ENCODE assay signal across 11 cellular contexts in the genomic region with DNA sequence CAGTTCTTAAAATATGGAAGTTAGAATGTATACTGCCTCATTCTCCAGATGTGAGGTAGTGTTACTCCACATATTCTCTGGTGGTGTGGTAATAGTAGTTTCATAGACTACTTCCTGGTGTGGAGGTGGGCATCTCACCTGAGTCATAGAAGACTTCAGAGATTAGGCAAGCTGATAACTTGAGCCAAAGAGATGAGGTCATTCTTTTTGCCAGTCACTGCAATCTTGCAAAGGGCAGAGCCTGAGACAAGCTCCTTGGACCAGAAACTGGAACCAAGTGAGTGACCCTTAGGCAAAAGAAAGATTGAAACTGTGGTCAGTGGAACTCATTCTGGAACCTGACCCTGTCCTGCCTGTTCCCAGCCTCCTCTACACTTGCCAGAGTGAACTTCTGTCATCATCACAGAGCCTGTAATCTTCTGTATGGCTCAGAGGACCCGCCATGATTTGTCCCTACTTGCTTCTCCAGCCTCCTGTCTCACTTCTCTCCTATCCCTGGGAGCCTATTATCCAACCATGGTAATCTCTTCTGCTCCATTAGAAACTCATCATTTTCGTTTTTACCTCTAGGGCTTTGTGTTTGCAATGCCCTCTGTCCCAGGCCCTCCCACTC. TPM values are rescaled to one million over a fixed set of nuclear protein-coding genes. Genes with fewer than 3 reads are reported as not detected.
DNase-seq lines count a peak whose midpoint lies in the region; ATAC-seq and TF ChIP-seq lines count a peak whose summit lies in the region.
"Had no signal": no experiment of that assay in that cellular context is flagged by ENCODE, and none has a peak within 500 bp of the region (broad histone marks: within the 10 kb centered on the region; RNA-seq: fewer than 3 reads in every experiment).

No MANE protein-coding gene starts in this region.

- POLR2A ChIA-PET in PC-9 (lab: Charles Lee; ENCODE audit: unreplicated experiment), result interaction anchor here (0.6 to 0.7 kb wide), 4 partner anchors 31 to 478 kb away, joined by 3 to 8 read pairs (median 3); partner anchors contain the start of gene TMEM126B
- POLR2A ChIA-PET in CD8-positive, alpha-beta memory T cell (lab: Charles Lee), result no interaction called here

- peaks cover 29% of the 10 kb centered on the region for H3K4me1 ChIP-seq in PC-9 (replicated peaks; ENCODE audit: insufficient read depth)
- H3K4me1 ChIP-seq in CD8-positive, alpha-beta memory T cell (ENCODE audit: insufficient read depth, low read length), result no peaks in the 10 kb centered on the region

- peaks cover 0 to 1% (median 0%) of the 10 kb centered on the region in 3 donors for H3K4me1 Mint-ChIP-seq in CD8-positive, alpha-beta memory T cell
- H3K4me1 Mint-ChIP-seq in activated CD4-positive, alpha-beta T cell treated with anti-CD3 and anti-CD28 coated beads, Interleukin-2, amount 10 ng/mL, durations not matched to agents 24 days and 14 days, result peaks cover 20% of the 10 kb centered on the region

- ATAC-seq in GM19463 (IDR thresholded peaks at IDR 0.05; ENCODE audit: unreplicated experiment) (peak; percentile 77), HG03354 (IDR thresholded peaks at IDR 0.05; ENCODE audit: poor library complexity, severe bottlenecking, unreplicated experiment) (no peak), GM19397 (IDR thresholded peaks at IDR 0.05; ENCODE audit: unreplicated experiment) (no peak)

- peak overlapping the region in 2 of 8 donors; percentile 4 to 62 for H3K27ac Mint-ChIP-seq in CD8-positive, alpha-beta memory T cell
- H3K27ac Mint-ChIP-seq in activated CD4-positive, alpha-beta T cell treated with anti-CD3 and anti-CD28 coated beads, Interleukin-2, amount 10 ng/mL, durations not matched to agents 24 days and 14 days, result no peak overlapping the region
- H3K27ac Mint-ChIP-seq: stimulated activated naive CD8-positive, alpha-beta T cell treated with anti-CD3 and anti-CD28 coated beads, Interleukin-15, Interleukin-2, amounts not matched to agents 100 ng/mL and 50 ng/mL, for 24 hours had no signal

- H3K27me3 ChIP-seq in PC-9 (ENCODE audit: insufficient read depth, low read depth), result no peaks in the 10 kb centered on the region
- no peaks in the 10 kb centered on the region for H3K27me3 ChIP-seq in CD8-positive, alpha-beta memory T cell (ENCODE audit: insufficient read depth, low read length, poor library complexity, severe bottlenecking)

- H3K4me3 Mint-ChIP-seq in CD8-positive, alpha-beta memory T cell, result no peak overlapping the region
- no peak overlapping the region for H3K4me3 Mint-ChIP-seq in activated CD4-positive, alpha-beta T cell treated with anti-CD3 and anti-CD28 coated beads, Interleukin-2, amount 10 ng/mL, durations not matched to agents 24 days and 14 days
- H3K4me3 Mint-ChIP-seq: stimulated activated naive CD8-positive, alpha-beta T cell treated with anti-CD3 and anti-CD28 coated beads, Interleukin-15, Interleukin-2, amounts not matched to agents 100 ng/mL and 50 ng/mL, for 24 hours had no signal

- H3K36me3 Mint-ChIP-seq in CD8-positive, alpha-beta memory T cell, result peaks cover 0 to 3% (median 0%) of the 10 kb centered on the region in 3 donors
- H3K36me3 Mint-ChIP-seq in activated CD4-positive, alpha-beta T cell treated with anti-CD3 and anti-CD28 coated beads, Interleukin-2, amount 10 ng/mL, durations not matched to agents 24 days and 14 days (ENCODE audit: low read depth), result peaks cover 16% of the 10 kb centered on the region

- peaks cover 21% of the 10 kb centered on the region for H3F3A ChIP-seq in PC-9 (ENCODE audit: insufficient read depth, low read depth)

- H3K27ac ChIP-seq in 22Rv1, result peak overlapping the region; percentile 65
- H3K27ac ChIP-seq in PC-9, result peak overlapping the region; percentile 94
- H3K27ac ChIP-seq in CD8-positive, alpha-beta memory T cell (ENCODE audit: low read depth, low read length), result no peak overlapping the region

- H2AFZ ChIP-seq in PC-9, result no peak overlapping the region

- no peaks in the 10 kb centered on the region for H3K79me2 ChIP-seq in PC-9 (ENCODE audit: low read depth)

- BruUV-seq in PC-9 (replicated peaks; lab: Mats Ljungman, UMichigan), result no TSS peak

- no peaks in the 10 kb centered on the region for H3K9me2 ChIP-seq in PC-9 (ENCODE audit: insufficient read depth)

- H3K4me3 ChIP-seq in PC-9 (peak overlapping the region; percentile 22; the same call in 1 of the 2 replicates), fibroblast of the aortic adventitia (ENCODE audit: low read depth, low read length) (no peak overlapping the region)
- no peak overlapping the region for H3K4me3 ChIP-seq in CD8-positive, alpha-beta memory T cell (ENCODE audit: low read length)

- H4K20me1 ChIP-seq in PC-9 (ENCODE audit: insufficient read depth), result no peaks in the 10 kb centered on the region

- TF ChIP-seq CTCF in 22Rv1 (IDR thresholded peaks at IDR 0.05) (no peak), PC-9 (conservative IDR thresholded peaks at IDR 0.05) (no peak), fibroblast of the aortic adventitia (IDR thresholded peaks at IDR 0.05; ENCODE audit: insufficient read depth, low read length) (no peak)

- peaks cover 13% of the 10 kb centered on the region for H3K9me3 ChIP-seq in PC-9 (ENCODE audit: insufficient read depth, low read depth)
- H3K9me3 ChIP-seq in CD8-positive, alpha-beta memory T cell (ENCODE audit: low read length), result no peaks in the 10 kb centered on the region

- peak; percentile 68 to 100 for DNase-seq in PC-9
- peak; percentile 48 for DNase-seq in fibroblast of the aortic adventitia (ENCODE audit: low read depth)
- DNase-seq in CD8-positive, alpha-beta memory T cell, result no peak
- no peak for DNase-seq in activated CD4-positive, alpha-beta T cell treated with anti-CD3 and anti-CD28 coated beads, Interleukin-2, amount 10 ng/mL, durations not matched to agents 24 days and 14 days
- DNase-seq: C1 segment of cervical spinal cord, NCI-H1417 had no signal

- intact Hi-C loops in PC-9 (cut with micrococcal nuclease; ENCODE audit: unreplicated experiment), result loop anchor here (1.0 to 10.0 kb wide), 6 partner anchors 16 to 220 kb away; partner anchors contain the start of genes CREBZF, DLG2, SYTL2 and TMEM126B
- intact Hi-C loops in activated CD4-positive, alpha-beta T cell treated with anti-CD3 and anti-CD28 coated beads, Interleukin-2, amount 10 ng/mL, durations not matched to agents 24 days and 14 days (cut with micrococcal nuclease), result loop anchor here (2.0 kb wide), 1 partner anchor 18 kb away; no protein-coding TSS in a partner anchor

- no peaks in the 10 kb centered on the region for H3K27me3 Mint-ChIP-seq in CD8-positive, alpha-beta memory T cell
- H3K27me3 Mint-ChIP-seq in activated CD4-positive, alpha-beta T cell treated with anti-CD3 and anti-CD28 coated beads, Interleukin-2, amount 10 ng/mL, durations not matched to agents 24 days and 14 days, result peaks cover 2% of the 10 kb centered on the region
- H3K27me3 Mint-ChIP-seq: stimulated activated naive CD8-positive, alpha-beta T cell treated with anti-CD3 and anti-CD28 coated beads, Interleukin-15, Interleukin-2, amounts not matched to agents 100 ng/mL and 50 ng/mL, for 24 hours had no signal

- CTCF ChIA-PET in PC-9 (lab: Charles Lee), result no interaction called here
- CTCF ChIA-PET in CD8-positive, alpha-beta memory T cell (lab: Charles Lee), result interaction anchor here (2.1 kb wide), 1 partner anchor 10 kb away, joined by 7 read pairs; the partner anchor contains the start of gene CCDC83

- H3K4me2 ChIP-seq in PC-9, result peak overlapping the region; percentile 59

- H3K36me3 ChIP-seq in PC-9 (ENCODE audit: low read depth), result no peaks in the 10 kb centered on the region
- no peaks in the 10 kb centered on the region for H3K36me3 ChIP-seq in CD8-positive, alpha-beta memory T cell (ENCODE audit: insufficient read depth, low read length)

- H3K9me3 Mint-ChIP-seq in CD8-positive, alpha-beta memory T cell, result peaks cover 0 to 5% (median 0%) of the 10 kb centered on the region in 5 donors
- peaks cover 30% of the 10 kb centered on the region for H3K9me3 Mint-ChIP-seq in activated CD4-positive, alpha-beta T cell treated with anti-CD3 and anti-CD28 coated beads, Interleukin-2, amount 10 ng/mL, durations not matched to agents 24 days and 14 days
- H3K9me3 Mint-ChIP-seq: stimulated activated naive CD8-positive, alpha-beta T cell treated with anti-CD3 and anti-CD28 coated beads, Interleukin-15, Interleukin-2, amounts not matched to agents 100 ng/mL and 50 ng/mL, for 24 hours had no signal

RNA-seq across cellular contexts. Expression of gene CCDC83, which starts 10.6 kb away (rescaled TPM):
- total RNA-seq in PC-9 (2021) (not detected in 2 replicates), fibroblast of the aortic adventitia (ENCODE audit: low replicate concordance) (not detected in 2 replicates)
- total RNA-seq in CD8-positive, alpha-beta memory T cell, result not detected
- polyA plus RNA-seq in CD8-positive, alpha-beta memory T cell, result not detected
- not detected in 2 replicates for total RNA-seq in activated CD4-positive, alpha-beta T cell treated with anti-CD3 and anti-CD28 coated beads, Interleukin-2, amount 10 ng/mL, durations not matched to agents 24 days and 14 days

RNA-seq across cellular contexts. Expression of gene SYTL2, which starts 33.6 kb away (rescaled TPM):
- 13.3 and 16.0 TPM in 2 replicates for total RNA-seq in PC-9 (2021)
- 5.2 and 52.4 TPM in 2 replicates for total RNA-seq in fibroblast of the aortic adventitia (ENCODE audit: low replicate concordance)
- total RNA-seq in CD8-positive, alpha-beta memory T cell, result 10 to 100 TPM; 12.4 to 13.2 TPM
- 52.3 TPM for polyA plus RNA-seq in CD8-positive, alpha-beta memory T cell
- total RNA-seq in activated CD4-positive, alpha-beta T cell treated with anti-CD3 and anti-CD28 coated beads, Interleukin-2, amount 10 ng/mL, durations not matched to agents 24 days and 14 days, result 13.9 and 14.3 TPM in 2 replicates

Comparison
In these comparisons a context has a peak if more than half of its experiments do, and no peak if none do; other contexts are left out.
1. DNase-seq: peak in PC-9 (2 of 2) and fibroblast of the aortic adventitia (single experiment); none in CD8-positive, alpha-beta memory T cell (0 of 5) and activated CD4-positive, alpha-beta T cell treated with anti-CD3 and anti-CD28 coated beads, Interleukin-2, amount 10 ng/mL, durations not matched to agents 24 days and 14 days (single experiment).